Comparison of ENCODE assay signal across 8 cellular contexts in the genomic region with DNA sequence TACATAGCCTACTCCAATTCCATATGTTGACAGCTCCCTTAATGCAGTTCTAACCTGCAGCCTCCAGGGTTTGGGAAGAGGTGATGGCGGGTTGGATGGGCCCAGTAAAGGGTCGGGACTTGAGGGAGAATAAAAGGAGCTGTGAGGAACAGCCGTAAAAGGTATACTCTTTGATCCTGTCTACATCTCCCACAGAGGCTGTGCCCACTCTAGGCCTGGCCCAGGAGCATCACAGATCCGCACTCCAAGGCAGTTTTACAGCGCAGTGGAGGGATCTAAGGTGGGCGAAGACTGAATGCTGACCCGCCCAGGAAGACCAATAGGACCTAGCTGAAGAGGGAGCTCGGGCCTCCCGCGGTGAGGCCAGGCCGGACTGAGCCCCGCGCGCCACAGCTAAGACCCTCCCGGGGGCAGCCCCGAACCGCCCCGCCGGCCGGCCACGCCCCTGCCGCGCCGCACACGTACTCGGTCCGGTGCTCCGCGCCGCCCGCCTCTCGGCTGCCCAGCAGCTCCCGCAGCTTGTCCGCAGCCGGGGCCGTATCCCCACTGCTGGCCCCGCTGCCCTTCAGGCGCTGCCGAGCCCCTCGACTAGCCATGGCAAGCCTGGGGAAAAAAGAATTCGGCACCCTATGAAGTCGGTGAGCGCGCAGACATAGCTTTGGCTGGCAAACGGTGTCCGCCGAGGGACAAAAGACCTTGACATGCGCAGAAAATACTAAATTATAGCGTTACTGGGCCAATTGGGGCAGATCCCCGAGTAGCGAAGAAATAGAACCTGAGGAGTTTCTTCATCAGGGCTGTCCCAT. TPM values are rescaled to one million over a fixed set of nuclear protein-coding genes. Genes with fewer than 3 reads are reported as not detected.
DNase-seq lines count a peak whose midpoint lies in the region; TF ChIP-seq lines count a peak whose summit lies in the region.

A gene with protein sequence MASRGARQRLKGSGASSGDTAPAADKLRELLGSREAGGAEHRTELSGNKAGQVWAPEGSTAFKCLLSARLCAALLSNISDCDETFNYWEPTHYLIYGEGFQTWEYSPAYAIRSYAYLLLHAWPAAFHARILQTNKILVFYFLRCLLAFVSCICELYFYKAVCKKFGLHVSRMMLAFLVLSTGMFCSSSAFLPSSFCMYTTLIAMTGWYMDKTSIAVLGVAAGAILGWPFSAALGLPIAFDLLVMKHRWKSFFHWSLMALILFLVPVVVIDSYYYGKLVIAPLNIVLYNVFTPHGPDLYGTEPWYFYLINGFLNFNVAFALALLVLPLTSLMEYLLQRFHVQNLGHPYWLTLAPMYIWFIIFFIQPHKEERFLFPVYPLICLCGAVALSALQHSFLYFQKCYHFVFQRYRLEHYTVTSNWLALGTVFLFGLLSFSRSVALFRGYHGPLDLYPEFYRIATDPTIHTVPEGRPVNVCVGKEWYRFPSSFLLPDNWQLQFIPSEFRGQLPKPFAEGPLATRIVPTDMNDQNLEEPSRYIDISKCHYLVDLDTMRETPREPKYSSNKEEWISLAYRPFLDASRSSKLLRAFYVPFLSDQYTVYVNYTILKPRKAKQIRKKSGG (minus strand): TSS at position 695 of the 806 bp plus-strand sequence. CDS start 99 bp downstream, at position 596.

- H3K9me3 ChIP-seq in SJSA1 (replicated peaks): no peaks in the 10 kb centered on the region

- no peaks in the 10 kb centered on the region for H3K36me3 ChIP-seq in SJSA1

- H3K27me3 ChIP-seq in SJSA1 (replicated peaks): no peaks in the 10 kb centered on the region

- H3K27ac ChIP-seq in SJSA1 (peak within 1 kb of the TSS; percentile 46; the same call in 1 of the 2 replicates), temporal lobe (ENCODE audit: low read depth, low read length) (peak within 1 kb of the TSS; percentile 52)

- TF ChIP-seq CTCF in LNCaP clone FGC (IDR thresholded peaks at IDR 0.05; ENCODE audit: control insufficient read depth, extremely low read depth, insufficient read depth): 0 out of 2 replicates have a peak, but pooled peaks have one; percentile 19

- DNase-seq in G401 (ENCODE audit: low spot score) (peak; percentile 83), GOT3 (lab: John Stamatoyannopoulos, UW) (peak; percentile 26), LNCaP clone FGC (ENCODE audit: low read depth) (peak; percentile 53), SJSA1 (ENCODE audit: low read depth in 1 of 2, low spot score in 2 of 2) (peak; percentile 69), germinal center (ENCODE audit: low spot score) (peak; percentile 83), occipital lobe (lab: John Stamatoyannopoulos, UW) (peak; percentile 70)
- peak; percentile 92 for DNase-seq in activated naive CD4-positive, alpha-beta T cell treated with Interleukin-2 at 50 U/mL for 16 hours

- in situ Hi-C loops in G401 (cut with HindIII; ENCODE audit: low sequenced_read_pairs): no loop called here

- H3K4me3 ChIP-seq in LNCaP clone FGC (ENCODE audit: low read depth, low read length) (peak within 1 kb of the TSS; percentile 82), SJSA1 (peak within 1 kb of the TSS; percentile 91)

- no peaks in the 10 kb centered on the region for H3K4me1 ChIP-seq in SJSA1 (replicated peaks)

RNA-seq across cellular contexts. Expression of the gene that starts here (rescaled TPM):
- total RNA-seq in G401 (2014; rRNA removed; shearing (Covaris generic)): 55.8 and 71.4 TPM in 2 replicates
- total RNA-seq in SJSA1 (2014; rRNA removed; shearing (Covaris generic)): 22.9 and 24.9 TPM in 2 replicates
- total RNA-seq in occipital lobe (95.6 TPM), temporal lobe (62.4 TPM)

Comparison
In these comparisons a context has a peak if more than half of its experiments do, and no peak if none do; other contexts are left out.
1. Peak in every context shown above with its lines: DNase-seq, H3K4me3 ChIP-seq and H3K27ac ChIP-seq.
2. DNase-seq: peak in every context shown above with its lines; median percentile 92 in activated naive CD4-positive, alpha-beta T cell treated with Interleukin-2 at 50 U/mL for 16 hours; 83 in G401; 83 in germinal center; 70 in occipital lobe; 69 in SJSA1; 53 in LNCaP clone FGC; 26 in GOT3.